In the genomic region with DNA sequence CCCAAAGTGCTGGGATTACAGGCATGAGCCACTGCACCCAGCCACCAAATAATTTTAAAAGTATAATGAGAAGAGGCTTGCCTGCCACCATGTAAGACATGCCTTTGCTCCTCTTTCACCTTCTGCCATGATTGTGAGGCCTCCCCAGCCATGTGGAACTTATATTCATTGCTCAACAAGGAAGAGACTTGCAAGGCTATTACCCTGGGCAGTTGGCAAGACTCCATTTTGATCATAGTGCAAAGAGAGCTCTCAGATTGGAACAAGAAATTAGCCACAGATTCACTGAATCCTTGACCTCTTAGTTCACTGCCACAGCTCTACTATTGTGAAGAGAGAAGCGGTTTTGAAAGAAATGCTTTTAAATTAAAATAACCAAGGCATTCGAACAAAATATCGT, we compare ENCODE assay signal across 15 cellular contexts. TPM values are rescaled to one million over a fixed set of nuclear protein-coding genes. Genes with fewer than 3 reads are reported as not detected.
A peak's percentile ranks its signal among the peaks of the same experiment; 100 is the strongest.
DNase-seq lines count a peak whose midpoint lies in the region; TF ChIP-seq lines count a peak whose summit lies in the region.
"Had no signal": no experiment of that assay in that cellular context is flagged by ENCODE, and none has a peak within 500 bp of the region (broad histone marks: within the 10 kb centered on the region; RNA-seq: fewer than 3 reads in every experiment).

No MANE protein-coding gene starts in this region.

- peaks cover 43% of the 10 kb centered on the region for H3K9me3 Mint-ChIP-seq in nephron progenitor cell
- H3K9me3 Mint-ChIP-seq: GM23338 had no signal

- H3K9me3 ChIP-seq in colonic mucosa = no peaks in the 10 kb centered on the region
- H3K9me3 ChIP-seq: Caco-2 had no signal

- H3K36me3 Mint-ChIP-seq in nephron progenitor cell (ENCODE audit: low read depth) = peaks cover 66% of the 10 kb centered on the region

- H3K4me1 Mint-ChIP-seq in nephron progenitor cell = peaks cover 14% of the 10 kb centered on the region

- TF ChIP-seq CTCF in AG10803 (conservative IDR thresholded peaks at IDR 0.05; ENCODE audit: low read length) = no peak
- TF ChIP-seq CTCF in colonic mucosa (IDR thresholded peaks at IDR 0.05) = no peak
- no peak for TF ChIP-seq CTCF in nephron progenitor cell (IDR thresholded peaks at IDR 0.05)

- peak; percentile 63 for DNase-seq in AG10803 (ENCODE audit: low read depth)
- peak; percentile 45 for DNase-seq in colonic mucosa
- DNase-seq in foreskin melanocyte = peak; percentile 46
- DNase-seq in renal cortical epithelial cell (ENCODE audit: low read depth) = peak; percentile 70
- no peak for DNase-seq in superior temporal gyrus (ENCODE audit: extremely low spot score)
- DNase-seq in NCI-H1105 (lab: John Stamatoyannopoulos, UW) = no peak
- DNase-seq in nephron progenitor cell = no peak
- no peak for DNase-seq in activated CD4-positive, alpha-beta T cell treated with anti-CD3 and anti-CD28 coated beads for 48 hours
- DNase-seq: Caco-2, DMS53, NCI-H1694, PC-3 had no signal

- no peak overlapping the region for H3K4me3 Mint-ChIP-seq in nephron progenitor cell
- H3K4me3 Mint-ChIP-seq: GM23338 had no signal

- H3K4me3 ChIP-seq in AG10803 (ENCODE audit: low read length) = no peak overlapping the region
- no peak overlapping the region for H3K4me3 ChIP-seq in colonic mucosa
- H3K4me3 ChIP-seq: GM23338, K562 had no signal

- intact Hi-C loops in colonic mucosa (cut with DNase I) = no loop called here

- no peak overlapping the region for H3K27ac Mint-ChIP-seq in nephron progenitor cell
- H3K27ac Mint-ChIP-seq: GM23338 had no signal

- no peak overlapping the region for H3K27ac ChIP-seq in colonic mucosa
- H3K27ac ChIP-seq: HL-60 had no signal

- H3K27me3 ChIP-seq in colonic mucosa = no peaks in the 10 kb centered on the region

- no peaks in the 10 kb centered on the region for H3K36me3 ChIP-seq in colonic mucosa

- H3K27me3 Mint-ChIP-seq in nephron progenitor cell (ENCODE audit: low read depth, poor library complexity) = peaks cover 3% of the 10 kb centered on the region

- no peak overlapping the region for H3K9ac ChIP-seq in colonic mucosa (ENCODE audit: low read depth in 2 of 2, low read length in 2 of 2)

- peaks cover 7% of the 10 kb centered on the region for H3K4me1 ChIP-seq in colonic mucosa

RNA-seq across cellular contexts. Expression of a gene that starts 6.1 kb away (rescaled TPM):
- total RNA-seq in colonic mucosa = 100 to 1,000 TPM in 1 of 2 donors, 10 to 100 TPM in 1; 86.5 to 137 TPM
- total RNA-seq in renal cortical epithelial cell = 37.9 and 91.4 TPM in 2 replicates

RNA-seq across cellular contexts. Expression of a gene that starts 43.9 kb away (rescaled TPM):
- 10 to 100 TPM; 16.1 to 37.6 TPM for total RNA-seq in colonic mucosa
- total RNA-seq in renal cortical epithelial cell = 17.4 and 29.2 TPM in 2 replicates

Comparison
In these comparisons a context has a peak if more than half of its experiments do, and no peak if none do; other contexts are left out.
1. DNase-seq: peak in AG10803 (single experiment), colonic mucosa (single experiment), foreskin melanocyte (single experiment) and renal cortical epithelial cell (single experiment); none in superior temporal gyrus (single experiment), NCI-H1105 (single experiment), nephron progenitor cell (single experiment) and activated CD4-positive, alpha-beta T cell treated with anti-CD3 and anti-CD28 coated beads for 48 hours (single experiment).